ENCODE assay signal across 16 cellular contexts in the genomic region with DNA sequence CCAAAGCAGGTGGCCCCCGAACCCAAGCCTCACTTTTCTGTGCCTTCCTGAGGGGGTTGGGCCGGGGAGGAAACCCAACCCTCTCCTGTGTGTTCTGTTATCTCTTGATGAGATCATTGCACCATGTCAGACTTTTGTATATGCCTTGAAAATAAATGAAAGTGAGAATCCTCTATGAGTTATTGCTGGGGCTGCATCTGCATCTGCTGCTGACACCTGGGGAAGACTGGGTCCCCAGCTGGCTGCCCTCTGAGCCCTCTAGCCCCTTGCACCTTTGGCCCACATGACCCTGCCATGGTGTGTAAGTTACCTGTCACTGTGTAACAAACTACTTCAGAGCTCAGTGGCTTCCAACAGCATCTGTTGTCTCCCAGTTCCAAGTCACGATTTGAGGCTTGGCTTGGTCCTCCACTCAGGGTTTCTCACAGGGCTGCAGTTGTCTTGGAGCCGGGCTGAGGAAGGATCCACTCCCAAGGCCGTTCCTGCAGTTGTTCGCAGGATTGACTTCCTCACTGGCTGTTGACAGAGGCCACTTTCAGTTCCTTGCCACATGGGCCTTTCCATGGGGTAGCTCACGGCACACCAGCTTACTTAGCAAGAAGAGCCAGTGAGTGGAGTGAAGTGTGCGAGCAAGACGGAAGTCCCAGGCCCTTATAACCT. TPM values are rescaled to one million over a fixed set of nuclear protein-coding genes. Genes with fewer than 3 reads are reported as not detected.
DNase-seq lines count a peak whose midpoint lies in the region; ATAC-seq, FAIRE-seq and TF ChIP-seq lines count a peak whose summit lies in the region.
"Had no signal": no experiment of that assay in that cellular context is flagged by ENCODE, and none has a peak within 500 bp of the region (broad histone marks: within the 10 kb centered on the region; RNA-seq: fewer than 3 reads in every experiment).

No MANE protein-coding gene starts in this region.

- H3K36me3 Mint-ChIP-seq in CD4-positive, alpha-beta memory T cell: no peaks in the 10 kb centered on the region
- H3K36me3 Mint-ChIP-seq in neural progenitor cell: no peaks in the 10 kb centered on the region
- H3K36me3 Mint-ChIP-seq: WTC11 had no signal

- H3K27me3 ChIP-seq in CD4-positive, alpha-beta memory T cell (ENCODE audit: insufficient read depth, low read length): no peaks in the 10 kb centered on the region
- H3K27me3 ChIP-seq in adipocyte (replicated peaks; ENCODE audit: control insufficient read depth, insufficient read depth, low read length): no peaks in the 10 kb centered on the region
- no peaks in the 10 kb centered on the region for H3K27me3 ChIP-seq in neutrophil
- H3K27me3 ChIP-seq in neural progenitor cell: no peaks in the 10 kb centered on the region
- H3K27me3 ChIP-seq: stomach had no signal

- CTCF ChIA-PET in CD4-positive, alpha-beta memory T cell (lab: Charles Lee; ENCODE audit: partially characterized antibody): interaction anchor here (1.0 to 6.0 kb wide), 10 partner anchors 9 to 522 kb away, joined by 3 to 229 read pairs (median 4); a partner anchor contains a TSS

- H3K4me2 ChIP-seq in neural progenitor cell: no peak overlapping the region
- H3K4me2 ChIP-seq: SK-N-SH had no signal

- H3K4me3 ChIP-seq in CD4-positive, alpha-beta memory T cell (ENCODE audit: low read length in 2 of 2): no peak overlapping the region
- H3K4me3 ChIP-seq in adipocyte (ENCODE audit: low read length) (no peak overlapping the region), neutrophil (ENCODE audit: low read depth in 1 of 2, low read length in 1 of 2) (no peak overlapping the region), neural progenitor cell (no peak overlapping the region)
- H3K4me3 ChIP-seq: stomach had no signal

- DNase-seq in CD4-positive, alpha-beta memory T cell: no peak
- no peak for DNase-seq in HTR-8/SVneo (ENCODE audit: insufficient read length, low spot score)
- DNase-seq in adipocyte (ENCODE audit: low read depth): no peak
- DNase-seq in globus pallidus (ENCODE audit: low spot score): no peak
- DNase-seq in DMS114 treated with DMSO at 0.1 percent for 48 hours (lab: John Stamatoyannopoulos, UW; ENCODE audit: unreplicated experiment): no peak
- no peak for DNase-seq in neural progenitor cell (ENCODE audit: low spot score)
- DNase-seq: activated T-cell treated with anti-CD3 and anti-CD28 coated beads, Interleukin-2, amount 50 U/mL, for 24 hours; GDM1; NCI-H187 treated with DMSO at 0.1 percent for 48 hours; NCI-H774; SK-N-SH; stomach had no signal

- peaks cover 9 to 35% (median 20%) of the 10 kb centered on the region in 4 donors for H3K4me1 Mint-ChIP-seq in CD4-positive, alpha-beta memory T cell
- peaks cover 7% of the 10 kb centered on the region for H3K4me1 Mint-ChIP-seq in neural progenitor cell

- no peaks in the 10 kb centered on the region for H3K36me3 ChIP-seq in CD4-positive, alpha-beta memory T cell (ENCODE audit: insufficient read depth, low read length)
- H3K36me3 ChIP-seq in adipocyte (ENCODE audit: control insufficient read depth, insufficient read depth, low read length, severe bottlenecking) (peaks cover 70% of the 10 kb centered on the region), neutrophil (peaks cover 71% of the 10 kb centered on the region), neural progenitor cell (no peaks in the 10 kb centered on the region)

- no peaks in the 10 kb centered on the region for H3F3A ChIP-seq in neural progenitor cell (ENCODE audit: low read depth)

- ATAC-seq in HG03196 (IDR thresholded peaks at IDR 0.05; ENCODE audit: unreplicated experiment): no peak
- ATAC-seq: WTC11 had no signal

- no peaks in the 10 kb centered on the region for H3K9me3 Mint-ChIP-seq in CD4-positive, alpha-beta memory T cell
- no peaks in the 10 kb centered on the region for H3K9me3 Mint-ChIP-seq in neural progenitor cell
- H3K9me3 Mint-ChIP-seq: activated T-cell treated with anti-CD3 and anti-CD28 coated beads, Interleukin-2, amount 50 U/mL, for 24 hours; WTC11 had no signal

- H3K9ac ChIP-seq in adipocyte (ENCODE audit: low read length) (peak overlapping the region; percentile 41), neural progenitor cell (no peak overlapping the region)
- H3K9ac ChIP-seq: SK-N-SH had no signal

- H3K9me3 ChIP-seq in CD4-positive, alpha-beta memory T cell (ENCODE audit: control insufficient read depth in 1 of 2, low read length in 2 of 2): no peaks in the 10 kb centered on the region
- H3K9me3 ChIP-seq in adipocyte (ENCODE audit: control insufficient read depth, low read length): no peaks in the 10 kb centered on the region
- no peaks in the 10 kb centered on the region for H3K9me3 ChIP-seq in neutrophil
- no peaks in the 10 kb centered on the region for H3K9me3 ChIP-seq in neural progenitor cell (ENCODE audit: low read depth)
- H3K9me3 ChIP-seq: SK-N-SH, stomach had no signal

- intact Hi-C loops in CD4-positive, alpha-beta memory T cell (cut with micrococcal nuclease): loop anchor here (5.0 kb wide), 1 partner anchor 351 kb away; no protein-coding TSS in a partner anchor

- no peaks in the 10 kb centered on the region for H3K79me2 ChIP-seq in neural progenitor cell (ENCODE audit: low read depth)

- peak overlapping the region in 6 of 7 donors; percentile 46 to 71 (median 60) for H3K27ac Mint-ChIP-seq in CD4-positive, alpha-beta memory T cell
- H3K27ac Mint-ChIP-seq in neural progenitor cell: no peak overlapping the region
- H3K27ac Mint-ChIP-seq: activated T-cell treated with anti-CD3 and anti-CD28 coated beads, Interleukin-2, amount 50 U/mL, for 24 hours had no signal

- H4K20me1 ChIP-seq in neural progenitor cell (ENCODE audit: low read depth): no peaks in the 10 kb centered on the region

- peak; percentile 23 for FAIRE-seq in HTR-8/SVneo (lab: Jason Lieb, UNC)

- no peak overlapping the region for H3K27ac ChIP-seq in CD4-positive, alpha-beta memory T cell (ENCODE audit: low read depth, low read length)
- H3K27ac ChIP-seq in neutrophil (peak overlapping the region; percentile 42), neural progenitor cell (no peak overlapping the region)
- H3K27ac ChIP-seq: C4-2B, stomach had no signal

- TF ChIP-seq CTCF in neutrophil (IDR thresholded peaks at IDR 0.05) (no peak), neural progenitor cell (IDR thresholded peaks at IDR 0.05) (no peak)

- H3K4me3 Mint-ChIP-seq in CD4-positive, alpha-beta memory T cell: peak overlapping the region in 2 of 8 donors; percentile 16 to 36
- H3K4me3 Mint-ChIP-seq in neural progenitor cell: no peak overlapping the region
- H3K4me3 Mint-ChIP-seq: activated T-cell treated with anti-CD3 and anti-CD28 coated beads, Interleukin-2, amount 50 U/mL, for 24 hours; WTC11 had no signal

- no peak overlapping the region for H2AFZ ChIP-seq in neural progenitor cell (replicated peaks)

- H3K27me3 Mint-ChIP-seq in CD4-positive, alpha-beta memory T cell: no peaks in the 10 kb centered on the region
- peaks cover 9% of the 10 kb centered on the region for H3K27me3 Mint-ChIP-seq in neural progenitor cell (ENCODE audit: insufficient read depth, low read depth)
- H3K27me3 Mint-ChIP-seq: activated T-cell treated with anti-CD3 and anti-CD28 coated beads, Interleukin-2, amount 50 U/mL, for 24 hours had no signal

- peaks cover 20% of the 10 kb centered on the region for H3K4me1 ChIP-seq in CD4-positive, alpha-beta memory T cell (ENCODE audit: insufficient read depth, low read length)
- peaks cover 9% of the 10 kb centered on the region for H3K4me1 ChIP-seq in adipocyte (ENCODE audit: control insufficient read depth, insufficient read depth, low read length)
- no peaks in the 10 kb centered on the region for H3K4me1 ChIP-seq in neutrophil (ENCODE audit: control insufficient read depth in 1 of 2, insufficient read depth in 1 of 2, low read depth in 1 of 2, low read length in 1 of 2)
- no peaks in the 10 kb centered on the region for H3K4me1 ChIP-seq in neural progenitor cell

- POLR2A ChIA-PET in CD4-positive, alpha-beta memory T cell (lab: Charles Lee; ENCODE audit: partially characterized antibody): interaction anchor here (1.1 kb wide), 1 partner anchor 15 kb away, joined by 3 read pairs; no protein-coding TSS in a partner anchor

RNA-seq across cellular contexts. Expression of a gene that starts 13.5 kb away (rescaled TPM):
- total RNA-seq in CD4-positive, alpha-beta memory T cell: 10 to 100 TPM; 22.0 to 32.2 TPM
- 10 to 100 TPM; 11.2 to 20.5 TPM for polyA plus RNA-seq in CD4-positive, alpha-beta memory T cell
- 30.6 and 34.0 TPM in 2 replicates for total RNA-seq in neural progenitor cell (ENCODE audit: low replicate concordance)

RNA-seq across cellular contexts. Expression of a gene that starts 32.9 kb away (rescaled TPM):
- under 1 TPM; 0.17 to 0.35 TPM for total RNA-seq in CD4-positive, alpha-beta memory T cell
- polyA plus RNA-seq in CD4-positive, alpha-beta memory T cell: under 1 TPM; 0.08 to 0.38 TPM
- total RNA-seq in neural progenitor cell (ENCODE audit: low replicate concordance): 1.7 and 4.4 TPM in 2 replicates
